Comparison of ENCODE assay signal across 10 cellular contexts in the genomic region with DNA sequence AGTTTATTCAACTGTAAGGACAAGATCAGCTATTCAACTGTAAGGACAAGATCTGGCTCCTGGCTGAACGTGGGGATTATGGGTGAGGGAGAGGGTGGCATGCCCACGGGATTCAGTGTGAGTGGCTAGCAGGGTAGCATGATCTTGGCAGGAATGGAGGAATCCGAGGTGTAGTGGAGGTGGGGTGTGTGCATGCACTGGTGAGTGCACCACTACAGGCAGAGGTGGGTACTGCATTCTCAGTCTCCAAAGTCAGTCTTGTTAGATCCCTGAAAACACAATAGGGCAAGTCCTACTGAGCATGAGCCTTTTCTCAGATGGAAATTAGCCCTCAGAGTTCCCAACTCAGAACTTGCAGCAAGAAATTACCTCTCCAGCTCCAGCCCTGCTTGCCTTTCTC. TPM values are rescaled to one million over a fixed set of nuclear protein-coding genes. Genes with fewer than 3 reads are reported as not detected.
DNase-seq lines count a peak whose midpoint lies in the region; ATAC-seq and TF ChIP-seq lines count a peak whose summit lies in the region.
"Had no signal": no experiment of that assay in that cellular context is flagged by ENCODE, and none has a peak within 500 bp of the region (broad histone marks: within the 10 kb centered on the region; RNA-seq: fewer than 3 reads in every experiment).

No MANE protein-coding gene starts in this region.

- H2BK15ac ChIP-seq in H9 (ENCODE audit: low read depth, low read length), result no peak overlapping the region

- no peak overlapping the region for H2BK120ac ChIP-seq in H9 (ENCODE audit: low read depth, low read length, poor library complexity, severe bottlenecking)

- no CpG with 5 or more reads among the region's 3 CpGs for WGBS in H9 (ENCODE audit: extremely low coverage, insufficient read length, low lambda C conversion rate)

- H3K36me3 ChIP-seq in brain microvascular endothelial cell (replicated peaks), result no peaks in the 10 kb centered on the region
- no peaks in the 10 kb centered on the region for H3K36me3 ChIP-seq in neural progenitor cell

- no peak overlapping the region for H2AK5ac ChIP-seq in H9 (ENCODE audit: insufficient read length, low read length)

- DNase-seq in H9 (peak; percentile 89), NCI-H69 (lab: John Stamatoyannopoulos, UW) (peak; percentile 16), brain microvascular endothelial cell (peak; percentile 27), neural progenitor cell (ENCODE audit: low spot score) (peak; percentile 51), DMS79 treated with DMSO at 0.1 percent for 48 hours (lab: John Stamatoyannopoulos, UW) (no peak), DMS153 treated with DMSO at 0.1 percent for 48 hours (lab: John Stamatoyannopoulos, UW; ENCODE audit: unreplicated experiment) (no peak)
- DNase-seq: activated B cell treated with CpG ODN at 0.5 μM for 24 hours had no signal

- H3K14ac ChIP-seq in H9 (ENCODE audit: insufficient read depth, low read length), result no peak overlapping the region

- H2AFZ ChIP-seq in H9 (ENCODE audit: low read length) (no peak overlapping the region), neural progenitor cell (replicated peaks) (no peak overlapping the region)

- H3K23ac ChIP-seq in H9 (ENCODE audit: insufficient read length, low read depth, low read length), result no peak overlapping the region

- no peak overlapping the region for H3T11ph ChIP-seq in H9 (ENCODE audit: low read length)

- no peak overlapping the region for H2BK20ac ChIP-seq in H9 (ENCODE audit: low read depth, low read length, poor library complexity, severe bottlenecking)

- H3K4me2 ChIP-seq in H9 (ENCODE audit: insufficient read depth, insufficient read length, low read length) (no peak overlapping the region), neural progenitor cell (no peak overlapping the region)

- H3K4me3 ChIP-seq in brain microvascular endothelial cell (ENCODE audit: low read depth, low read length), result no peak overlapping the region
- no peak overlapping the region for H3K4me3 ChIP-seq in neural progenitor cell

- H3K27ac ChIP-seq in H9 (ENCODE audit: insufficient read length, low read depth, low read length) (no peak overlapping the region), brain microvascular endothelial cell (no peak overlapping the region), neural progenitor cell (no peak overlapping the region)

- H3K23me2 ChIP-seq in H9 (ENCODE audit: insufficient read length, low read depth, low read length, poor library complexity, severe bottlenecking), result no peaks in the 10 kb centered on the region

- no peak overlapping the region for H3K18ac ChIP-seq in H9 (ENCODE audit: insufficient read length, low read depth, low read length)

- no peak overlapping the region for H3K4ac ChIP-seq in H9 (ENCODE audit: low read depth, low read length)

- H2BK5ac ChIP-seq in H9 (ENCODE audit: insufficient read length, low read length), result no peak overlapping the region

- peaks cover 71 to 75% of the 10 kb centered on the region in 2 experiments for H3K4me1 Mint-ChIP-seq in H9
- H3K4me1 Mint-ChIP-seq in neural progenitor cell, result peaks cover 32% of the 10 kb centered on the region
- H3K4me1 Mint-ChIP-seq: activated B cell treated with CpG ODN at 0.5 μM for 24 hours had no signal

- H3K4me3 Mint-ChIP-seq in H9 (no peak overlapping the region; a peak in 1 of 5 replicates), neural progenitor cell (no peak overlapping the region)
- H3K4me3 Mint-ChIP-seq: activated B cell treated with CpG ODN at 0.5 μM for 24 hours had no signal

- in situ Hi-C loops in brain microvascular endothelial cell (cut with HindIII; ENCODE audit: low pct_ligation_motif_present, low sequenced_read_pairs), result no loop called here

- H3K56ac ChIP-seq in H9 (ENCODE audit: insufficient read length, low read depth, low read length), result no peak overlapping the region

- no peak overlapping the region for H4K8ac ChIP-seq in H9 (replicated peaks; ENCODE audit: insufficient read length, low read depth, low read length)

- H3K27ac Mint-ChIP-seq in H9 (peak overlapping the region; percentile 77 to 82 (median 79); a peak in 4 of 7 replicates), neural progenitor cell (no peak overlapping the region)
- H3K27ac Mint-ChIP-seq: activated B cell treated with CpG ODN at 0.5 μM for 24 hours had no signal

- H3K27me3 Mint-ChIP-seq in H9 (ENCODE audit: low read depth) (peaks cover 3% of the 10 kb centered on the region), neural progenitor cell (ENCODE audit: insufficient read depth, low read depth) (peaks cover 11% of the 10 kb centered on the region)

- H3K9ac ChIP-seq in H9 (ENCODE audit: extremely low read depth, insufficient read length, low read length) (no peak overlapping the region), neural progenitor cell (no peak overlapping the region)

- H4K20me1 ChIP-seq in H9 (ENCODE audit: control insufficient read depth, insufficient read depth, insufficient read length) (no peaks in the 10 kb centered on the region), neural progenitor cell (ENCODE audit: low read depth) (no peaks in the 10 kb centered on the region)

- H3F3A ChIP-seq in neural progenitor cell (ENCODE audit: low read depth), result peaks cover 16% of the 10 kb centered on the region

- H2BK12ac ChIP-seq in H9 (ENCODE audit: insufficient read length, low read depth, low read length), result no peak overlapping the region

- H3K79me2 ChIP-seq in H9 (ENCODE audit: insufficient read depth, low read length) (no peaks in the 10 kb centered on the region), neural progenitor cell (ENCODE audit: low read depth) (no peaks in the 10 kb centered on the region)

- no peak for ATAC-seq in GM19397 (IDR thresholded peaks at IDR 0.05; ENCODE audit: unreplicated experiment)

- H3K4me1 ChIP-seq in H9 (ENCODE audit: insufficient read depth, low read length) (peaks cover 29% of the 10 kb centered on the region; the same call in 1 of the 2 replicates), neural progenitor cell (peaks cover 26% of the 10 kb centered on the region)

- H3K27me3 ChIP-seq in H9 (ENCODE audit: insufficient read depth, low read length) (no peaks in the 10 kb centered on the region; the same call in 1 of the 2 replicates), brain microvascular endothelial cell (replicated peaks) (no peaks in the 10 kb centered on the region), neural progenitor cell (no peaks in the 10 kb centered on the region)

- no peaks in the 10 kb centered on the region; a peak in 1 of 5 replicates for H3K9me3 Mint-ChIP-seq in H9
- H3K9me3 Mint-ChIP-seq in neural progenitor cell, result no peaks in the 10 kb centered on the region
- H3K9me3 Mint-ChIP-seq: activated B cell treated with CpG ODN at 0.5 μM for 24 hours had no signal

- TF ChIP-seq CTCF in GM12873 (IDR thresholded peaks at IDR 0.05; ENCODE audit: insufficient read depth, low read depth, low read length, missing control alignments) (peak; percentile 89), H9 (conservative IDR thresholded peaks at IDR 0.05) (peak; percentile 76), brain microvascular endothelial cell (IDR thresholded peaks at IDR 0.05; ENCODE audit: low read depth, low read length, missing control alignments) (peak; percentile 66), neural progenitor cell (IDR thresholded peaks at IDR 0.05) (peak; percentile 54)

- H3K9me3 ChIP-seq in H9 (ENCODE audit: control insufficient read depth, low read depth, low read length) (no peaks in the 10 kb centered on the region), neural progenitor cell (ENCODE audit: low read depth) (no peaks in the 10 kb centered on the region)

- H3K79me1 ChIP-seq in H9 (ENCODE audit: insufficient read depth, low read depth, low read length, poor library complexity, severe bottlenecking), result no peaks in the 10 kb centered on the region

- no peak overlapping the region for H4K5ac ChIP-seq in H9 (ENCODE audit: insufficient read length, low read depth, low read length)

- H3K36me3 Mint-ChIP-seq in H9 (ENCODE audit: insufficient read depth in 1 of 3, low read depth in 3 of 3) (0 out of 7 replicates have a peak, but pooled peaks cover 0 to 1% (median 0%) of the 10 kb centered on the region in 3 experiments), neural progenitor cell (no peaks in the 10 kb centered on the region)

- no peak overlapping the region for H4K91ac ChIP-seq in H9 (ENCODE audit: insufficient read length, low read depth, low read length)

RNA-seq across cellular contexts. Expression of a gene that starts 32.2 kb away (rescaled TPM):
- total RNA-seq in H9 (2021), result not detected in 2 replicates
- total RNA-seq in neural progenitor cell (ENCODE audit: low replicate concordance), result not detected in 2 replicates
- total RNA-seq: activated B cell treated with CpG ODN at 0.5 μM for 24 hours, pulmonary artery endothelial cell had no signal

RNA-seq across cellular contexts. Expression of a gene that starts 45.7 kb away (rescaled TPM):
- not detected in 2 replicates for total RNA-seq in H9 (2021)
- total RNA-seq in neural progenitor cell (ENCODE audit: low replicate concordance), result not detected in 2 replicates
- total RNA-seq: activated B cell treated with CpG ODN at 0.5 μM for 24 hours, pulmonary artery endothelial cell had no signal

Comparison
In these comparisons a context has a peak if more than half of its experiments do, and no peak if none do; other contexts are left out.
1. DNase-seq: peak in H9 (single experiment), NCI-H69 (single experiment), brain microvascular endothelial cell (single experiment) and neural progenitor cell (single experiment); none in DMS79 treated with DMSO at 0.1 percent for 48 hours (single experiment) and DMS153 treated with DMSO at 0.1 percent for 48 hours (single experiment).
2. Peak in every context shown above with its lines, with median percentiles within 50 percentile points of each other: CTCF ChIP-seq.